ENCODE assay signal across 36 cellular contexts in the genomic region with DNA sequence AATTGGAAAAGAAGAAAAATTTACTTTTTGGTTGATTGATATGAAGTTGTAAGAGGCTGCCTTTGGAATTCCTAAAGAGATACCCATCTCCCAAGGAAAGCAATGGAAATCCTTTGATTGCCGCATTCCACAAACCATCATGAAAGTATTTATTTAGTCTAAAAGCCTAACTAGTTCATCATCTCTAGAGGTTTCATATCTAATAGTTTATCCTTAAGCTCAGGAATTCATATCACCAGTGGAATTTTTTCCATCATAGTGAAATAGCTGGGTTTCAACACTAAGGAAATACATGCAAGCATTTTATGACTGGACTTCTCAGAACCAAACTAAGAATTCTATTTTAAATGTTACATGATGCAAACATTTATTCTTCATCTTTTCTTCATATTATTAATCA.
"Had no signal": no experiment of that assay in that cellular context is flagged by ENCODE, and none has a peak within 500 bp of the region (broad histone marks: within the 10 kb centered on the region; RNA-seq: fewer than 3 reads in every experiment).

No MANE protein-coding gene starts in this region.

- H3K27me3 ChIP-seq: brain microvascular endothelial cell, breast epithelium had no signal

- H3K4me3 Mint-ChIP-seq: activated CD4-positive, alpha-beta memory T cell treated with anti-CD3 and anti-CD28 coated beads for 36 hours; activated CD4-positive, alpha-beta T cell treated with anti-CD3 and anti-CD28 coated beads for 36 hours; activated CD4-positive, alpha-beta T cell treated with anti-CD3 and anti-CD28 coated beads, Interleukin-2, amount 10 ng/mL, durations not matched to agents 24 days and 14 days; activated CD8-positive, alpha-beta memory T cell treated with anti-CD3 and anti-CD28 coated beads, Interleukin-2, amount 10 ng/mL, durations not matched to agents 7 days and 5 days; activated CD8-positive, alpha-beta T cell treated with anti-CD3 and anti-CD28 coated beads for 36 hours; activated naive CD4-positive, alpha-beta T cell treated with anti-CD3 and anti-CD28 coated beads, Interleukin-2, amount 10 ng/mL, durations not matched to agents 7 days and 5 days; activated naive CD4-positive, alpha-beta T cell treated with anti-CD3 and anti-CD28 coated beads, Interleukin-2, amount 50 U/mL, for 24 hours; activated naive CD8-positive, alpha-beta T cell; activated naive CD8-positive, alpha-beta T cell treated with anti-CD3 and anti-CD28 coated beads, Interleukin-2, amount 10 ng/mL, durations not matched to agents 7 days and 5 days; activated naive CD8-positive, alpha-beta T cell treated with anti-CD3 and anti-CD28 coated beads, Interleukin-2, amount 50 U/mL, for 24 hours; activated T-cell treated with anti-CD3 and anti-CD28 coated beads, Interleukin-2, amount 50 U/mL, for 24 hours; T-helper 1 cell treated with Interleukin-12 subunit alpha and Interleukin-12 subunit beta and Interleukin-4 antibody, amounts not matched to agents 30 μg/mL and 1 μg/mL, for 36 hours; T-helper 2 cell treated with Interferon-gamma antibody and Interleukin-4, amounts not matched to agents 5 μg/mL and 100 μg/mL, for 36 hours; WTC11 had no signal

- H3K4me3 ChIP-seq: body of pancreas, breast epithelium had no signal

- H3K27ac ChIP-seq: body of pancreas, brain microvascular endothelial cell, breast epithelium, WERI-Rb-1 had no signal

- H3K36me3 Mint-ChIP-seq: activated CD4-positive, alpha-beta memory T cell treated with anti-CD3 and anti-CD28 coated beads for 36 hours; activated CD8-positive, alpha-beta memory T cell treated with anti-CD3 and anti-CD28 coated beads, Interleukin-2, amount 10 ng/mL, durations not matched to agents 7 days and 5 days; activated naive CD4-positive, alpha-beta T cell treated with anti-CD3 and anti-CD28 coated beads, Interleukin-2, amount 10 ng/mL, durations not matched to agents 7 days and 5 days; activated naive CD4-positive, alpha-beta T cell treated with anti-CD3 and anti-CD28 coated beads, Interleukin-2, amount 50 U/mL, for 24 hours; activated naive CD8-positive, alpha-beta T cell; activated naive CD8-positive, alpha-beta T cell treated with anti-CD3 and anti-CD28 coated beads, Interleukin-2, amount 10 ng/mL, durations not matched to agents 7 days and 5 days; WTC11 had no signal

- H3K9me3 ChIP-seq: body of pancreas, breast epithelium had no signal

- H3K27me3 Mint-ChIP-seq: activated naive CD4-positive, alpha-beta T cell treated with anti-CD3 and anti-CD28 coated beads, Interleukin-2, amount 10 ng/mL, durations not matched to agents 7 days and 5 days had no signal

- ATAC-seq: activated CD4-positive, alpha-beta T cell treated with anti-CD3 and anti-CD28 coated beads for 36 hours; activated CD4-positive, CD25-positive, alpha-beta regulatory T cell treated with anti-CD3 and anti-CD28 coated beads, Interleukin-2, amount 50 U/mL, for 24 hours; activated CD8-positive, alpha-beta memory T cell treated with anti-CD3 and anti-CD28 coated beads, Interleukin-2, amount 10 ng/mL, durations not matched to agents 7 days and 5 days; activated CD8-positive, alpha-beta T cell treated with anti-CD3 and anti-CD28 coated beads for 36 hours; activated naive CD8-positive, alpha-beta T cell treated with anti-CD3 and anti-CD28 coated beads, Interleukin-2, amount 50 U/mL, for 24 hours; body of pancreas; WTC11 had no signal

- DNase-seq: activated CD4-positive, alpha-beta memory T cell treated with anti-CD3 and anti-CD28 coated beads for 36 hours; activated CD4-positive, alpha-beta T cell treated with anti-CD3 and anti-CD28 coated beads for 1 hour; activated CD4-positive, alpha-beta T cell treated with anti-CD3 and anti-CD28 coated beads for 36 hours; activated CD4-positive, alpha-beta T cell treated with anti-CD3 and anti-CD28 coated beads, Interleukin-2, amount 10 ng/mL, durations not matched to agents 24 days and 14 days; activated CD4-positive, alpha-beta T cell treated with anti-CD3 and anti-CD28 coated beads, Interleukin-2, amount 50 U/mL, for 1 hour; activated CD4-positive, alpha-beta T cell treated with anti-CD3 and anti-CD28 coated beads, Interleukin-2, amount 50 U/mL, for 4 hours; activated CD4-positive, CD25-positive, alpha-beta regulatory T cell; activated CD8-positive, alpha-beta memory T cell treated with anti-CD3 and anti-CD28 coated beads for 24 hours; activated CD8-positive, alpha-beta memory T cell treated with anti-CD3 and anti-CD28 coated beads, Interleukin-2, amount 10 ng/mL, durations not matched to agents 7 days and 5 days; activated CD8-positive, alpha-beta memory T cell treated with anti-CD3 and anti-CD28 coated beads, Interleukin-2, amount 50 U/mL, for 48 hours; activated CD8-positive, alpha-beta T cell treated with anti-CD3 and anti-CD28 coated beads for 36 hours; activated effector memory CD4-positive, alpha-beta T cell treated with Interleukin-2 at 50 U/mL for 16 hours; activated gamma-delta T cell; activated naive CD4-positive, alpha-beta T cell treated with anti-CD3 and anti-CD28 coated beads, Interleukin-2, amount 10 ng/mL, durations not matched to agents 7 days and 5 days; activated naive CD4-positive, alpha-beta T cell treated with Interleukin-2 at 50 U/mL for 16 hours; activated naive CD8-positive, alpha-beta T cell treated with anti-CD3 and anti-CD28 coated beads, Interleukin-2, amount 10 ng/mL, durations not matched to agents 7 days and 5 days; activated naive CD8-positive, alpha-beta T cell treated with anti-CD3 and anti-CD28 coated beads, Interleukin-2, amount 50 U/mL, for 24 hours; activated T-cell treated with anti-CD3 and anti-CD28 coated beads, Interleukin-2, amount 50 U/mL, for 24 hours; activated T-cell treated with anti-CD3 and anti-CD28 coated beads, Interleukin-2, amount 50 U/mL, for 48 hours; amniotic stem cell; aorta; body of pancreas; brain microvascular endothelial cell; central memory CD4-positive, alpha-beta T cell; T-helper 1 cell; T-helper 2 cell; T-helper 9 cell; WERI-Rb-1 had no signal

- H3K36me3 ChIP-seq: brain microvascular endothelial cell, breast epithelium, WERI-Rb-1 had no signal

- H3K4me1 ChIP-seq: body of pancreas, breast epithelium had no signal

- H3K4me1 Mint-ChIP-seq: activated CD4-positive, alpha-beta T cell treated with anti-CD3 and anti-CD28 coated beads, Interleukin-2, amount 10 ng/mL, durations not matched to agents 24 days and 14 days; activated CD8-positive, alpha-beta memory T cell treated with anti-CD3 and anti-CD28 coated beads, Interleukin-2, amount 10 ng/mL, durations not matched to agents 7 days and 5 days; activated naive CD4-positive, alpha-beta T cell treated with anti-CD3 and anti-CD28 coated beads, Interleukin-2, amount 10 ng/mL, durations not matched to agents 7 days and 5 days; activated naive CD4-positive, alpha-beta T cell treated with anti-CD3 and anti-CD28 coated beads, Interleukin-2, amount 50 U/mL, for 24 hours; activated naive CD8-positive, alpha-beta T cell treated with anti-CD3 and anti-CD28 coated beads, Interleukin-2, amount 10 ng/mL, durations not matched to agents 7 days and 5 days; activated naive CD8-positive, alpha-beta T cell treated with anti-CD3 and anti-CD28 coated beads, Interleukin-2, amount 50 U/mL, for 24 hours had no signal

- H3K27ac Mint-ChIP-seq: activated CD4-positive, alpha-beta memory T cell treated with anti-CD3 and anti-CD28 coated beads for 36 hours; activated CD4-positive, alpha-beta T cell treated with anti-CD3 and anti-CD28 coated beads for 36 hours; activated CD4-positive, alpha-beta T cell treated with anti-CD3 and anti-CD28 coated beads, Interleukin-2, amount 10 ng/mL, durations not matched to agents 24 days and 14 days; activated CD8-positive, alpha-beta memory T cell treated with anti-CD3 and anti-CD28 coated beads, Interleukin-2, amount 10 ng/mL, durations not matched to agents 7 days and 5 days; activated CD8-positive, alpha-beta T cell treated with anti-CD3 and anti-CD28 coated beads for 36 hours; activated naive CD4-positive, alpha-beta T cell treated with anti-CD3 and anti-CD28 coated beads, Interleukin-2, amount 10 ng/mL, durations not matched to agents 7 days and 5 days; activated naive CD4-positive, alpha-beta T cell treated with anti-CD3 and anti-CD28 coated beads, Interleukin-2, amount 50 U/mL, for 24 hours; activated naive CD8-positive, alpha-beta T cell; activated naive CD8-positive, alpha-beta T cell treated with anti-CD3 and anti-CD28 coated beads, Interleukin-2, amount 10 ng/mL, durations not matched to agents 7 days and 5 days; activated naive CD8-positive, alpha-beta T cell treated with anti-CD3 and anti-CD28 coated beads, Interleukin-2, amount 50 U/mL, for 24 hours; activated T-cell treated with anti-CD3 and anti-CD28 coated beads, Interleukin-2, amount 50 U/mL, for 24 hours; activated T-helper 2 cell treated with anti-CD3 and anti-CD28 coated beads, Interferon-gamma antibody, Interleukin-2, Interleukin-4, amounts not matched to agents 10 μg/mL and 5 μg/mL and 100 μg/mL, durations not matched to agents 14 hours and 24 hours and 36 hours; T-helper 1 cell treated with Interleukin-12 subunit alpha and Interleukin-12 subunit beta and Interleukin-4 antibody, amounts not matched to agents 30 μg/mL and 1 μg/mL, for 36 hours; T-helper 2 cell treated with Interferon-gamma antibody and Interleukin-4, amounts not matched to agents 5 μg/mL and 100 μg/mL, for 36 hours; WTC11 had no signal

- H3K9me3 Mint-ChIP-seq: activated CD4-positive, alpha-beta memory T cell treated with anti-CD3 and anti-CD28 coated beads for 36 hours; activated CD4-positive, alpha-beta T cell treated with anti-CD3 and anti-CD28 coated beads, Interleukin-2, amount 10 ng/mL, durations not matched to agents 24 days and 14 days; activated CD8-positive, alpha-beta T cell treated with anti-CD3 and anti-CD28 coated beads for 36 hours; activated naive CD4-positive, alpha-beta T cell treated with anti-CD3 and anti-CD28 coated beads, Interleukin-2, amount 10 ng/mL, durations not matched to agents 7 days and 5 days; activated naive CD4-positive, alpha-beta T cell treated with anti-CD3 and anti-CD28 coated beads, Interleukin-2, amount 50 U/mL, for 24 hours; activated naive CD8-positive, alpha-beta T cell treated with anti-CD3 and anti-CD28 coated beads, Interleukin-2, amount 10 ng/mL, durations not matched to agents 7 days and 5 days; activated naive CD8-positive, alpha-beta T cell treated with anti-CD3 and anti-CD28 coated beads, Interleukin-2, amount 50 U/mL, for 24 hours; activated T-cell treated with anti-CD3 and anti-CD28 coated beads, Interleukin-2, amount 50 U/mL, for 24 hours; activated T-helper 2 cell treated with anti-CD3 and anti-CD28 coated beads, Interferon-gamma antibody, Interleukin-2, Interleukin-4, amounts not matched to agents 10 μg/mL and 5 μg/mL and 100 μg/mL, durations not matched to agents 14 hours and 24 hours and 36 hours; T-helper 1 cell treated with Interleukin-12 subunit alpha and Interleukin-12 subunit beta and Interleukin-4 antibody, amounts not matched to agents 30 μg/mL and 1 μg/mL, for 36 hours; T-helper 2 cell treated with Interferon-gamma antibody and Interleukin-4, amounts not matched to agents 5 μg/mL and 100 μg/mL, for 36 hours; WTC11 had no signal
